Comparison of ENCODE assay signal across 1 cellular context in the genomic region with DNA sequence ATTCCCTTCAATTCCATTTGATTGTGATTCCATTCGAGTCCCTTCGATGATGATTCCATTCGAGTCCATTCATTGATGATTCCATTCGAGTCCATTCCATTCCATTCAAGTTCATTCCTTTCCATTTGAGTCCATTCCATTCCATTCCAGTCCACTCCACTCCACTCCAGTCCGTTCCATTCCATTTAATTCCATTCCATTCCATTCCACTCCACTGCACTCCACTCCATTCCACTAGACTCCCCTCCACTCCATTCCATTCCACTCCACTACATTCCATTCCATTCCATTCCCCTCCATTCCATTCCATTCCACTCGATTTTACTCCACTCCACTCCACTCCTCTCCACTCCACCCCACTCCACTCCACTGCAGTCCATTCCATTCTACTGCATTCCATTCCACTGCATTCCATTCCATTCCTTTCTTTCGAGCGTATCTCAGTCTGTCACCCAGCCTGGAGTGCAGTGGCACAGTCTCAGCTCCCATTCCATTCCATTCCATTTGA.
TF ChIP-seq lines count a peak whose summit lies in the region.

No MANE protein-coding gene starts in this region.

TF ChIP-seq in endothelial cell of umbilical vein, 7 proteins besides CTCF, POLR2A, EP300 and RAD21:
- TF ChIP-seq POLR2AphosphoS5 (IDR thresholded peaks at IDR 0.05; ENCODE audit: insufficient read depth, low read depth, low read length), result no peak
- TF ChIP-seq MYC (IDR thresholded peaks at IDR 0.05; ENCODE audit: low read depth, low read length), result no peak
- TF ChIP-seq GATA2 (IDR thresholded peaks at IDR 0.05; ENCODE audit: insufficient read depth, insufficient read length, low read depth, low read length), result no peak
- TF ChIP-seq EZH2 (IDR thresholded peaks at IDR 0.05; ENCODE audit: borderline replicate concordance, low read depth, low read length, severe bottlenecking), result no peak
